8 cellular contexts compared by ENCODE assay signal in genomic region chrX:49053223-49054072, GRCh38. TPM values are rescaled to one million over a fixed set of nuclear protein-coding genes. Genes with fewer than 3 reads are reported as not detected.
DNase-seq lines count a peak whose midpoint lies in the region; ATAC-seq and TF ChIP-seq lines count a peak whose summit lies in the region.

No MANE protein-coding gene starts in this region.

- peak overlapping the region; percentile 76 for H3K4me3 ChIP-seq in left ventricle myocardium inferior
- peak overlapping the region; percentile 53 for H3K4me3 ChIP-seq in rectal smooth muscle tissue (ENCODE audit: low read length)

- CTCF ChIA-PET in RWPE1 (lab: Yijun Ruan, JAX) = no interaction called here

- intact Hi-C loops in left ventricle myocardium inferior (cut with micrococcal nuclease) = no loop called here

- H3K36me3 ChIP-seq in left ventricle myocardium inferior = no peaks in the 10 kb centered on the region
- no peaks in the 10 kb centered on the region for H3K36me3 ChIP-seq in rectal smooth muscle tissue (ENCODE audit: control insufficient read depth, insufficient read depth, low read length)

- no peaks in the 10 kb centered on the region for H3K36me3 Mint-ChIP-seq in activated naive CD8-positive, alpha-beta T cell

- POLR2A ChIA-PET in RWPE1 (lab: Yijun Ruan, JAX; ENCODE audit: low non-redundant PET) = no interaction called here

- TF ChIP-seq CTCF in RWPE1 (conservative IDR thresholded peaks at IDR 0.05; ENCODE audit: low read depth) (no peak), left ventricle myocardium inferior (IDR thresholded peaks at IDR 0.05; ENCODE audit: borderline replicate concordance) (no peak)

- H3K9me3 ChIP-seq in left ventricle myocardium inferior (replicated peaks) = no peaks in the 10 kb centered on the region

- no peaks in the 10 kb centered on the region for H3K27me3 Mint-ChIP-seq in activated naive CD8-positive, alpha-beta T cell

- no peaks in the 10 kb centered on the region for H3K27me3 ChIP-seq in left ventricle myocardium inferior (ENCODE audit: low read depth)
- no peaks in the 10 kb centered on the region for H3K27me3 ChIP-seq in rectal smooth muscle tissue (ENCODE audit: control insufficient read depth, insufficient read depth, low read length)

- peak; percentile 55 for ATAC-seq in HG03442 (IDR thresholded peaks at IDR 0.05; ENCODE audit: unreplicated experiment)
- ATAC-seq in HG03175 (IDR thresholded peaks at IDR 0.05; ENCODE audit: unreplicated experiment) = no peak
- no peak for ATAC-seq in GM19324 (IDR thresholded peaks at IDR 0.05; ENCODE audit: low FRiP score, unreplicated experiment)

- no peaks in the 10 kb centered on the region for H3K9me3 Mint-ChIP-seq in activated naive CD8-positive, alpha-beta T cell (ENCODE audit: low read depth)

- peak overlapping the region; percentile 83 for H3K27ac Mint-ChIP-seq in activated naive CD8-positive, alpha-beta T cell

- H3K27ac ChIP-seq in RWPE1 = peak overlapping the region; percentile 74
- peak overlapping the region; percentile 82 for H3K27ac ChIP-seq in left ventricle myocardium inferior (replicated peaks)
- H3K27ac ChIP-seq in rectal smooth muscle tissue (ENCODE audit: low read depth, low read length) = peak overlapping the region; percentile 86

- peaks cover 5% of the 10 kb centered on the region for H3K4me1 ChIP-seq in left ventricle myocardium inferior
- H3K4me1 ChIP-seq in rectal smooth muscle tissue (ENCODE audit: control insufficient read depth, insufficient read depth, low read length) = peaks cover 3% of the 10 kb centered on the region

- H3K4me3 Mint-ChIP-seq in activated naive CD8-positive, alpha-beta T cell = peak overlapping the region; percentile 86

- H3K4me1 Mint-ChIP-seq in activated naive CD8-positive, alpha-beta T cell (ENCODE audit: low read depth) = peaks cover 32% of the 10 kb centered on the region

- DNase-seq in DMS153 (lab: John Stamatoyannopoulos, UW) (peak; percentile 15), RWPE1 (ENCODE audit: low spot score) (no peak), left ventricle myocardium inferior (peak; percentile 50)

- no peak overlapping the region for H3K9ac ChIP-seq in rectal smooth muscle tissue (ENCODE audit: low read length)

RNA-seq across cellular contexts. Expression of gene CCDC120, which starts 5.4 kb away (rescaled TPM):
- total RNA-seq in left ventricle myocardium inferior = 1.6 TPM

RNA-seq across cellular contexts. Expression of gene TFE3, which starts 10.3 kb away (rescaled TPM):
- total RNA-seq in left ventricle myocardium inferior = 19.2 TPM

RNA-seq across cellular contexts. Expression of gene PRAF2, which starts 20.4 kb away (rescaled TPM):
- total RNA-seq in left ventricle myocardium inferior = 8.7 TPM

RNA-seq across cellular contexts. Expression of gene WDR45, which starts 26.2 kb away (rescaled TPM):
- 80.4 TPM for total RNA-seq in left ventricle myocardium inferior

RNA-seq across cellular contexts. Expression of gene GRIPAP1, which starts 51.4 kb away (rescaled TPM):
- total RNA-seq in left ventricle myocardium inferior = 20.7 TPM
